17 cellular contexts compared by ENCODE assay signal in genomic region chr7:142956951-142957623, GRCh38. TPM values are rescaled to one million over a fixed set of nuclear protein-coding genes. Genes with fewer than 3 reads are reported as not detected.
DNase-seq lines count a peak whose midpoint lies in the region; ATAC-seq, FAIRE-seq and TF ChIP-seq lines count a peak whose summit lies in the region.
"Had no signal": no experiment of that assay in that cellular context is flagged by ENCODE, and none has a peak within 500 bp of the region (broad histone marks: within the 10 kb centered on the region; RNA-seq: fewer than 3 reads in every experiment).

No MANE protein-coding gene starts in this region.

- peaks cover 12% of the 10 kb centered on the region for H3K27me3 Mint-ChIP-seq in activated T-cell treated with anti-CD3 and anti-CD28 coated beads, Interleukin-2, amount 50 U/mL, for 24 hours

- no peak overlapping the region for H3K27ac Mint-ChIP-seq in activated T-cell treated with anti-CD3 and anti-CD28 coated beads, Interleukin-2, amount 50 U/mL, for 24 hours
- H3K27ac Mint-ChIP-seq: dendritic cell treated with granulocyte-macrophage colony-stimulating factor and Interleukin-4, amounts not matched to agents 40 ng/mL and 50 ng/mL, for 4 days had no signal

- H3K4me3 ChIP-seq in bronchial epithelial cell (ENCODE audit: low read depth, low read length) = no peak overlapping the region
- H3K4me3 ChIP-seq: Peyer's patch had no signal

- H3K36me3 ChIP-seq in bronchial epithelial cell (ENCODE audit: control insufficient read depth, insufficient read depth, low read length) = no peaks in the 10 kb centered on the region
- H3K36me3 ChIP-seq: BE2C, Peyer's patch had no signal

- no peak for ATAC-seq in HG03095 (IDR thresholded peaks at IDR 0.05; ENCODE audit: unreplicated experiment)

- DNase-seq in EH (ENCODE audit: low read depth) (peak; percentile 16), NCI-H226 (peak; percentile 96), bronchial epithelial cell (ENCODE audit: low read depth) (peak; percentile 81), mucosa of gallbladder (ENCODE audit: low spot score) (peak; percentile 40), NCI-H2227 treated with DMSO at 0.1 percent for 48 hours (lab: John Stamatoyannopoulos, UW) (no peak)
- DNase-seq in activated CD4-positive, alpha-beta T cell treated with anti-CD3 and anti-CD28 coated beads for 1 hour = no peak
- DNase-seq in activated T-cell treated with anti-CD3 and anti-CD28 coated beads, Interleukin-2, amount 50 U/mL, for 24 hours = no peak
- DNase-seq: activated CD4-positive, alpha-beta T cell treated with anti-CD3 and anti-CD28 coated beads, Interleukin-2, amount 50 U/mL, for 1 hour; activated T-cell treated with anti-CD3 and anti-CD28 coated beads, Interleukin-2, amount 50 U/mL, for 48 hours; BE2C; DND-41; Peyer's patch had no signal

- H3K36me3 Mint-ChIP-seq in activated T-cell treated with anti-CD3 and anti-CD28 coated beads, Interleukin-2, amount 50 U/mL, for 24 hours (ENCODE audit: low read depth) = no peaks in the 10 kb centered on the region

- no peaks in the 10 kb centered on the region for H3K4me1 Mint-ChIP-seq in activated T-cell treated with anti-CD3 and anti-CD28 coated beads, Interleukin-2, amount 50 U/mL, for 24 hours (ENCODE audit: low read depth)

- FAIRE-seq in bronchial epithelial cell (lab: Jason Lieb, UNC) = no peak
- FAIRE-seq: GM12891 had no signal

- H3K4me3 Mint-ChIP-seq in activated T-cell treated with anti-CD3 and anti-CD28 coated beads, Interleukin-2, amount 50 U/mL, for 24 hours = no peak overlapping the region
- H3K4me3 Mint-ChIP-seq: dendritic cell treated with granulocyte-macrophage colony-stimulating factor and Interleukin-4, amounts not matched to agents 40 ng/mL and 50 ng/mL, for 4 days had no signal

- H3K9me3 Mint-ChIP-seq in activated T-cell treated with anti-CD3 and anti-CD28 coated beads, Interleukin-2, amount 50 U/mL, for 24 hours = peaks cover 20% of the 10 kb centered on the region

- no peak for TF ChIP-seq CTCF in bronchial epithelial cell (IDR thresholded peaks at IDR 0.05; ENCODE audit: insufficient read depth, low read length, severe bottlenecking)

- peaks cover 3% of the 10 kb centered on the region for H3K27me3 ChIP-seq in bronchial epithelial cell (ENCODE audit: control insufficient read depth, insufficient read depth, low read length)
- H3K27me3 ChIP-seq: BE2C, Peyer's patch had no signal

RNA-seq across cellular contexts. Expression of gene KEL, which starts 5.1 kb away (rescaled TPM):
- 0.13 TPM in 1 of 2 replicates, not detected in the other for total RNA-seq in bronchial epithelial cell
- 0.17 TPM for total RNA-seq in mucosa of gallbladder
- total RNA-seq: Peyer's patch had no signal

RNA-seq across cellular contexts. Expression of gene LLCFC1, which starts 17.8 kb away (rescaled TPM):
- total RNA-seq in bronchial epithelial cell (not detected in 2 replicates), mucosa of gallbladder (not detected)
- total RNA-seq: Peyer's patch; T-helper 1 cell treated with Interleukin-12 subunit alpha and Interleukin-12 subunit beta and Interleukin-4 antibody, amounts not matched to agents 30 ng/mL and 1 ng/mL, for 36 hours; ureter had no signal

RNA-seq across cellular contexts. Expression of gene TRPV5, which starts 23.5 kb away (rescaled TPM):
- total RNA-seq in bronchial epithelial cell (under 0.01 TPM in 1 of 2 replicates, not detected in the other), mucosa of gallbladder (not detected)
- total RNA-seq: T-helper 1 cell treated with Interleukin-12 subunit alpha and Interleukin-12 subunit beta and Interleukin-4 antibody, amounts not matched to agents 30 ng/mL and 1 ng/mL, for 36 hours; ureter had no signal

Comparison
In these comparisons a context has a peak if more than half of its experiments do, and no peak if none do; other contexts are left out.
1. DNase-seq: peak in EH (single experiment), NCI-H226 (single experiment), bronchial epithelial cell (single experiment) and mucosa of gallbladder (single experiment); none in NCI-H2227 treated with DMSO at 0.1 percent for 48 hours (single experiment), activated CD4-positive, alpha-beta T cell treated with anti-CD3 and anti-CD28 coated beads for 1 hour (single experiment) and activated T-cell treated with anti-CD3 and anti-CD28 coated beads, Interleukin-2, amount 50 U/mL, for 24 hours (single experiment).